ENCODE assay signal across 17 cellular contexts in genomic region chr20:14720251-14720650, GRCh38.
DNase-seq lines count a peak whose midpoint lies in the region; ATAC-seq, FAIRE-seq and TF ChIP-seq lines count a peak whose summit lies in the region.
"Had no signal": no experiment of that assay in that cellular context is flagged by ENCODE, and none has a peak within 500 bp of the region (broad histone marks: within the 10 kb centered on the region; RNA-seq: fewer than 3 reads in every experiment).

No MANE protein-coding gene starts in this region.

- 72 to 87% methylated on average over 4 of the region's 4 CpGs for WGBS in upper lobe of left lung, 2 donors

- H3K27ac ChIP-seq in foreskin keratinocyte (no peak overlapping the region), upper lobe of left lung (no peak overlapping the region)

- peak; percentile 46 for ATAC-seq in foreskin keratinocyte
- no peak for ATAC-seq in upper lobe of left lung (ENCODE audit: low FRiP score in 2 of 2)

- TF ChIP-seq CTCF in bronchial epithelial cell (IDR thresholded peaks at IDR 0.05; ENCODE audit: insufficient read depth, low read length, severe bottlenecking) = no peak
- TF ChIP-seq CTCF in foreskin keratinocyte (conservative IDR thresholded peaks at IDR 0.05) = no peak
- TF ChIP-seq CTCF in upper lobe of left lung (IDR thresholded peaks at IDR 0.05) = no peak

- peak; percentile 6 for DNase-seq in Daoy (ENCODE audit: low read depth)
- DNase-seq in OCI-M1 (lab: John Stamatoyannopoulos, UW) = peak; percentile 37
- DNase-seq in bronchial epithelial cell (ENCODE audit: low read depth) = peak; percentile 55
- DNase-seq in foreskin keratinocyte = no peak
- no peak for DNase-seq in upper lobe of left lung
- DNase-seq in activated naive CD4-positive, alpha-beta T cell treated with anti-CD3 and anti-CD28 coated beads, Interleukin-2, amount 50 U/mL, for 16 hours = no peak
- DNase-seq in NCI-H510A (lab: John Stamatoyannopoulos, UW) = no peak
- DNase-seq in DMS153 treated with DMSO at 0.1 percent for 48 hours (lab: John Stamatoyannopoulos, UW; ENCODE audit: unreplicated experiment) = no peak
- DNase-seq: 8988T; ACHN; C1 segment of cervical spinal cord; CD4-positive, alpha-beta T cell; DMS79 treated with DMSO at 0.1 percent for 48 hours; GDM1; HCEC 1CT; HFFc6 had no signal

- no peaks in the 10 kb centered on the region for H3K9me3 ChIP-seq in upper lobe of left lung

- H3K4me3 ChIP-seq in bronchial epithelial cell (ENCODE audit: low read depth, low read length) (no peak overlapping the region), upper lobe of left lung (no peak overlapping the region)

- no peak for FAIRE-seq in bronchial epithelial cell (lab: Jason Lieb, UNC)
- FAIRE-seq: GM19239 had no signal

- no peaks in the 10 kb centered on the region for H3K27me3 ChIP-seq in bronchial epithelial cell (ENCODE audit: control insufficient read depth, insufficient read depth, low read length)
- H3K27me3 ChIP-seq in foreskin keratinocyte = no peaks in the 10 kb centered on the region
- H3K27me3 ChIP-seq in upper lobe of left lung = no peaks in the 10 kb centered on the region

- H3K36me3 ChIP-seq in bronchial epithelial cell (ENCODE audit: control insufficient read depth, insufficient read depth, low read length) (no peaks in the 10 kb centered on the region), upper lobe of left lung (no peaks in the 10 kb centered on the region)

- TF ChIP-seq EP300 in upper lobe of left lung (IDR thresholded peaks at IDR 0.05) = no peak

- H3K4me1 ChIP-seq in foreskin keratinocyte = no peaks in the 10 kb centered on the region
- H3K4me1 ChIP-seq in upper lobe of left lung = no peaks in the 10 kb centered on the region

- TF ChIP-seq POLR2A in upper lobe of left lung (IDR thresholded peaks at IDR 0.05) = no peak

Comparison
In these comparisons a context has a peak if more than half of its experiments do, and no peak if none do; other contexts are left out.
1. DNase-seq: peak in Daoy (single experiment), OCI-M1 (single experiment) and bronchial epithelial cell (single experiment); none in foreskin keratinocyte (0 of 2), upper lobe of left lung (0 of 2), activated naive CD4-positive, alpha-beta T cell treated with anti-CD3 and anti-CD28 coated beads, Interleukin-2, amount 50 U/mL, for 16 hours (single experiment), NCI-H510A (single experiment) and DMS153 treated with DMSO at 0.1 percent for 48 hours (single experiment).